11 cellular contexts compared by ENCODE assay signal in the genomic region with DNA sequence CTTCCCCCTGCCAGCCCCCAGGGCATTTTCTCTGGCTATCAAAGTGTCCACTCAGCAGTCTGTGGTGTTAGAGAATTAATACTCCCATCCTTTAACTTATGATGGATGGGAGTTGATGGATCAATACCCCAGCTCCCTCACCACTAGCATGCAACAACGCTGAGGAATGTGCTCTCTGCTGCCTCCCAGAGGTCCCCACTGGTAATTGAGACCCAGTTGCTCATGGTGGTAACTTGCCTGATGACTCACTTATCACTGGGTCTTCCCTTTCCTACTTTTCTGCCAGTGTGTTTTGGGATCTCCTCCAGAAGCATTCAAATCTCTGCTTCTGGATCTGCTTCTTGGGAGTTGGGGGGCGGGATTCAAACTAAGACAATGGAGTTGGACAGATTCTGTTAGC. TPM values are rescaled to one million over a fixed set of nuclear protein-coding genes. Genes with fewer than 3 reads are reported as not detected.
DNase-seq lines count a peak whose midpoint lies in the region; ATAC-seq, FAIRE-seq and TF ChIP-seq lines count a peak whose summit lies in the region.
"Had no signal": no experiment of that assay in that cellular context is flagged by ENCODE, and none has a peak within 500 bp of the region (broad histone marks: within the 10 kb centered on the region; RNA-seq: fewer than 3 reads in every experiment).

No MANE protein-coding gene starts in this region.

- DNase-seq in A549 (ENCODE audit: low read depth in 1 of 2, low spot score in 1 of 2) (peak in 1 of 2 experiments; percentile 4), COLO668 (lab: John Stamatoyannopoulos, UW; ENCODE audit: unreplicated experiment) (peak; percentile 37), MM.1S (no peak), cardiac fibroblast (ENCODE audit: low read depth in 2 of 2) (peak; percentile 3 to 19), NCI-H446 (lab: John Stamatoyannopoulos, UW) (no peak), Right ventricle myocardium inferior (ENCODE audit: missing footprints) (no peak), NCI-H1048 (lab: John Stamatoyannopoulos, UW) (no peak)
- DNase-seq in activated CD8-positive, alpha-beta memory T cell treated with anti-CD3 and anti-CD28 coated beads for 24 hours, result no peak
- DNase-seq: activated B cell treated with CpG ODN at 0.5 μM for 24 hours had no signal

- H3K9me3 ChIP-seq in A549, result peaks cover 6% of the 10 kb centered on the region; the same call in 2 of the 3 replicates
- no peaks in the 10 kb centered on the region for H3K9me3 ChIP-seq in MM.1S (replicated peaks; ENCODE audit: insufficient read depth, low read length)
- H3K9me3 ChIP-seq: thoracic aorta had no signal

- H3K4me3 ChIP-seq in A549, result no peak overlapping the region
- H3K4me3 ChIP-seq in MM.1S (ENCODE audit: low read length), result no peak overlapping the region
- H3K4me3 ChIP-seq in cardiac fibroblast (replicated peaks in 1 of 2; ENCODE audit: low read depth in 2 of 2, low read length in 2 of 2), result no peak overlapping the region
- H3K4me3 ChIP-seq: thoracic aorta had no signal

- H3F3A ChIP-seq in MM.1S (ENCODE audit: insufficient read depth, low read length), result no peaks in the 10 kb centered on the region

- H3K4me1 ChIP-seq in A549 (no peaks in the 10 kb centered on the region), MM.1S (ENCODE audit: low read length) (no peaks in the 10 kb centered on the region)
- H3K4me1 ChIP-seq: parathyroid adenoma had no signal

- TF ChIP-seq RAD21 in A549 (conservative IDR thresholded peaks at IDR 0.05 in 1 of 2, IDR thresholded peaks at IDR 0.05 in 1 of 2), result no peak

- H4K20me1 ChIP-seq in MM.1S (ENCODE audit: insufficient read depth, low read length), result no peaks in the 10 kb centered on the region

- H3K27me3 ChIP-seq in MM.1S (replicated peaks; ENCODE audit: insufficient read depth, low read length), result peaks cover 19% of the 10 kb centered on the region

- CTCF ChIA-PET in A549 (lab: Yijun Ruan, JAX), result interaction anchor here (1.3 kb wide), 1 partner anchor 98 kb away, joined by 3 read pairs; no protein-coding TSS in a partner anchor

- TF ChIP-seq EP300 in A549 (IDR thresholded peaks at IDR 0.05), result no peak

- H3K27ac ChIP-seq in A549, result no peak overlapping the region
- H3K27ac ChIP-seq in MM.1S (ENCODE audit: low read length), result no peak overlapping the region
- H3K27ac ChIP-seq: parathyroid adenoma, thoracic aorta had no signal

- H3K9me2 ChIP-seq in MM.1S (replicated peaks; ENCODE audit: insufficient read depth, low read length), result no peaks in the 10 kb centered on the region

- H3K36me3 ChIP-seq in MM.1S (replicated peaks; ENCODE audit: insufficient read depth, low read length), result no peaks in the 10 kb centered on the region
- H3K36me3 ChIP-seq: thoracic aorta had no signal

- H3K79me2 ChIP-seq in MM.1S (ENCODE audit: low read length), result no peaks in the 10 kb centered on the region
- H3K79me2 ChIP-seq: parathyroid adenoma had no signal

- no peak for TF ChIP-seq POLR2A in A549 (IDR thresholded peaks at IDR 0.05; ENCODE audit: low read length)

- intact Hi-C loops in Right ventricle myocardium inferior (cut with DNase I), result no loop called here

- H3K9ac ChIP-seq in MM.1S (ENCODE audit: low read length), result no peak overlapping the region
- H3K9ac ChIP-seq: parathyroid adenoma had no signal

- H3K4me2 ChIP-seq in A549 (no peak overlapping the region), MM.1S (ENCODE audit: low read depth, low read length) (no peak overlapping the region)

- ATAC-seq in A549 (no peak), Right ventricle myocardium inferior (no peak)

- FAIRE-seq in A549 (lab: Jason Lieb, UNC), result no peak

- H2AFZ ChIP-seq in MM.1S (ENCODE audit: low read length), result no peak overlapping the region
- H2AFZ ChIP-seq: parathyroid adenoma had no signal

- TF ChIP-seq CTCF in A549 (IDR thresholded peaks at IDR 0.05) (no peak), MM.1S (IDR thresholded peaks at IDR 0.05; ENCODE audit: low read length) (peak; percentile 38), cardiac fibroblast (IDR thresholded peaks at IDR 0.05; ENCODE audit: low read depth, low read length) (peak; percentile 35)

- POLR2A ChIA-PET in A549 (lab: Yijun Ruan, JAX), result no interaction called here

- WGBS in A549 (ENCODE audit: missing lambda C conversion rate), result 0% methylated on average over 2 of the region's 2 CpGs

TF ChIP-seq in A549, 52 proteins besides CTCF, POLR2A, EP300 and RAD21:
- TF ChIP-seq, protein P1, sequence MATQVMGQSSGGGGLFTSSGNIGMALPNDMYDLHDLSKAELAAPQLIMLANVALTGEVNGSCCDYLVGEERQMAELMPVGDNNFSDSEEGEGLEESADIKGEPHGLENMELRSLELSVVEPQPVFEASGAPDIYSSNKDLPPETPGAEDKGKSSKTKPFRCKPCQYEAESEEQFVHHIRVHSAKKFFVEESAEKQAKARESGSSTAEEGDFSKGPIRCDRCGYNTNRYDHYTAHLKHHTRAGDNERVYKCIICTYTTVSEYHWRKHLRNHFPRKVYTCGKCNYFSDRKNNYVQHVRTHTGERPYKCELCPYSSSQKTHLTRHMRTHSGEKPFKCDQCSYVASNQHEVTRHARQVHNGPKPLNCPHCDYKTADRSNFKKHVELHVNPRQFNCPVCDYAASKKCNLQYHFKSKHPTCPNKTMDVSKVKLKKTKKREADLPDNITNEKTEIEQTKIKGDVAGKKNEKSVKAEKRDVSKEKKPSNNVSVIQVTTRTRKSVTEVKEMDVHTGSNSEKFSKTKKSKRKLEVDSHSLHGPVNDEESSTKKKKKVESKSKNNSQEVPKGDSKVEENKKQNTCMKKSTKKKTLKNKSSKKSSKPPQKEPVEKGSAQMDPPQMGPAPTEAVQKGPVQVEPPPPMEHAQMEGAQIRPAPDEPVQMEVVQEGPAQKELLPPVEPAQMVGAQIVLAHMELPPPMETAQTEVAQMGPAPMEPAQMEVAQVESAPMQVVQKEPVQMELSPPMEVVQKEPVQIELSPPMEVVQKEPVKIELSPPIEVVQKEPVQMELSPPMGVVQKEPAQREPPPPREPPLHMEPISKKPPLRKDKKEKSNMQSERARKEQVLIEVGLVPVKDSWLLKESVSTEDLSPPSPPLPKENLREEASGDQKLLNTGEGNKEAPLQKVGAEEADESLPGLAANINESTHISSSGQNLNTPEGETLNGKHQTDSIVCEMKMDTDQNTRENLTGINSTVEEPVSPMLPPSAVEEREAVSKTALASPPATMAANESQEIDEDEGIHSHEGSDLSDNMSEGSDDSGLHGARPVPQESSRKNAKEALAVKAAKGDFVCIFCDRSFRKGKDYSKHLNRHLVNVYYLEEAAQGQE (IDR thresholded peaks at IDR 0.05), result no peak
- TF ChIP-seq NR3C1 (IDR thresholded peaks at IDR 0.05), result no peak
- no peak for TF ChIP-seq SMC3 (IDR thresholded peaks at IDR 0.05)
- TF ChIP-seq, protein P2, sequence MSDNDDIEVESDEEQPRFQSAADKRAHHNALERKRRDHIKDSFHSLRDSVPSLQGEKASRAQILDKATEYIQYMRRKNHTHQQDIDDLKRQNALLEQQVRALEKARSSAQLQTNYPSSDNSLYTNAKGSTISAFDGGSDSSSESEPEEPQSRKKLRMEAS (IDR thresholded peaks at IDR 0.05), result no peak
- TF ChIP-seq, protein P3, sequence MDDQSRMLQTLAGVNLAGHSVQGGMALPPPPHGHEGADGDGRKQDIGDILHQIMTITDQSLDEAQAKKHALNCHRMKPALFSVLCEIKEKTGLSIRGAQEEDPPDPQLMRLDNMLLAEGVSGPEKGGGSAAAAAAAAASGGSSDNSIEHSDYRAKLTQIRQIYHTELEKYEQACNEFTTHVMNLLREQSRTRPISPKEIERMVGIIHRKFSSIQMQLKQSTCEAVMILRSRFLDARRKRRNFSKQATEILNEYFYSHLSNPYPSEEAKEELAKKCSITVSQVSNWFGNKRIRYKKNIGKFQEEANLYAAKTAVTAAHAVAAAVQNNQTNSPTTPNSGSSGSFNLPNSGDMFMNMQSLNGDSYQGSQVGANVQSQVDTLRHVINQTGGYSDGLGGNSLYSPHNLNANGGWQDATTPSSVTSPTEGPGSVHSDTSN (IDR thresholded peaks at IDR 0.05), result no peak
- TF ChIP-seq ZNF302 (CRISPR knock-in tag; IDR thresholded peaks at IDR 0.05), result no peak
- TF ChIP-seq CBX2 (IDR thresholded peaks at IDR 0.05; ENCODE audit: borderline replicate concordance, low read depth), result no peak
- TF ChIP-seq JUN (IDR thresholded peaks at IDR 0.05), result no peak
- TF ChIP-seq, protein P4, sequence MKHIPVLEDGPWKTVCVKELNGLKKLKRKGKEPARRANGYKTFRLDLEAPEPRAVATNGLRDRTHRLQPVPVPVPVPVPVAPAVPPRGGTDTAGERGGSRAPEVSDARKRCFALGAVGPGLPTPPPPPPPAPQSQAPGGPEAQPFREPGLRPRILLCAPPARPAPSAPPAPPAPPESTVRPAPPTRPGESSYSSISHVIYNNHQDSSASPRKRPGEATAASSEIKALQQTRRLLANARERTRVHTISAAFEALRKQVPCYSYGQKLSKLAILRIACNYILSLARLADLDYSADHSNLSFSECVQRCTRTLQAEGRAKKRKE (CRISPR knock-in tag; IDR thresholded peaks at IDR 0.05; ENCODE audit: low read depth), result no peak
- TF ChIP-seq FOSL2 (IDR thresholded peaks at IDR 0.05), result no peak
- TF ChIP-seq FOSL2 (CRISPR knock-in tag; IDR thresholded peaks at IDR 0.05), result 0 out of 2 replicates have a peak, but pooled peaks have one; percentile 11
- TF ChIP-seq ZC3H11A (IDR thresholded peaks at IDR 0.05), result no peak
- TF ChIP-seq RFX5 (IDR thresholded peaks at IDR 0.05), result no peak
- TF ChIP-seq MAFK (IDR thresholded peaks at IDR 0.05; ENCODE audit: partially characterized antibody), result peak; percentile 33
- TF ChIP-seq, protein P5, sequence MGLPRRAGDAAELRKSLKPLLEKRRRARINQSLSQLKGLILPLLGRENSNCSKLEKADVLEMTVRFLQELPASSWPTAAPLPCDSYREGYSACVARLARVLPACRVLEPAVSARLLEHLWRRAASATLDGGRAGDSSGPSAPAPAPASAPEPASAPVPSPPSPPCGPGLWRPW (IDR thresholded peaks at IDR 0.05), result no peak
- TF ChIP-seq, protein P6, sequence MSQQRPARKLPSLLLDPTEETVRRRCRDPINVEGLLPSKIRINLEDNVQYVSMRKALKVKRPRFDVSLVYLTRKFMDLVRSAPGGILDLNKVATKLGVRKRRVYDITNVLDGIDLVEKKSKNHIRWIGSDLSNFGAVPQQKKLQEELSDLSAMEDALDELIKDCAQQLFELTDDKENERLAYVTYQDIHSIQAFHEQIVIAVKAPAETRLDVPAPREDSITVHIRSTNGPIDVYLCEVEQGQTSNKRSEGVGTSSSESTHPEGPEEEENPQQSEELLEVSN (IDR thresholded peaks at IDR 0.05; ENCODE audit: borderline replicate concordance, low read depth), result no peak
- TF ChIP-seq RNF2 (IDR thresholded peaks at IDR 0.05; ENCODE audit: borderline replicate concordance, low read depth), result no peak

RNA-seq across cellular contexts. Expression of a gene that starts 20.3 kb away (rescaled TPM):
- 0.71 and 1.0 TPM in 2 replicates for polyA plus RNA-seq in A549 (2011; rRNA removed)
- 0.13 and 0.16 TPM in 2 replicates for polyA plus RNA-seq in A549 (2012; cell fraction: cytosol; rRNA removed)
- polyA plus RNA-seq in A549 (2012; cell fraction: nucleus; rRNA removed), result 1.6 and 1.7 TPM in 2 replicates
- polyA plus RNA-seq in A549 (2017; fragmentation: RNase III; extraction: RNeasy Plus Mini Kit Qiagen cat#74134 plus additional on column Dnase treatment), result 0.13 to 0.27 TPM (median 0.26 TPM) in 3 replicates
- 0.58 and 0.62 TPM in 2 replicates for polyA minus RNA-seq in A549 (2011; rRNA and poly(A)+ RNA removed)
- 0.41 TPM for total RNA-seq in Right ventricle myocardium inferior

Comparison
In these comparisons a context has a peak if more than half of its experiments do, and no peak if none do; other contexts are left out.
1. DNase-seq: peak in COLO668 (single experiment) and cardiac fibroblast (2 of 2); none in MM.1S (single experiment), NCI-H446 (0 of 2), activated CD8-positive, alpha-beta memory T cell treated with anti-CD3 and anti-CD28 coated beads for 24 hours (single experiment), Right ventricle myocardium inferior (single experiment) and NCI-H1048 (single experiment).